1 cellular context compared by ENCODE assay signal in genomic region chrX:139936259-139936658, GRCh38.
TF ChIP-seq lines count a peak whose summit lies in the region.

No MANE protein-coding gene starts in this region.

TF ChIP-seq in GM12878, 131 proteins besides CTCF, POLR2A, EP300 and RAD21:
- no peak for TF ChIP-seq MTA2 (IDR thresholded peaks at IDR 0.05; ENCODE audit: low read depth)
- TF ChIP-seq LARP7 (IDR thresholded peaks at IDR 0.05): no peak
